Comparison of ENCODE assay signal across 16 cellular contexts in the genomic region with DNA sequence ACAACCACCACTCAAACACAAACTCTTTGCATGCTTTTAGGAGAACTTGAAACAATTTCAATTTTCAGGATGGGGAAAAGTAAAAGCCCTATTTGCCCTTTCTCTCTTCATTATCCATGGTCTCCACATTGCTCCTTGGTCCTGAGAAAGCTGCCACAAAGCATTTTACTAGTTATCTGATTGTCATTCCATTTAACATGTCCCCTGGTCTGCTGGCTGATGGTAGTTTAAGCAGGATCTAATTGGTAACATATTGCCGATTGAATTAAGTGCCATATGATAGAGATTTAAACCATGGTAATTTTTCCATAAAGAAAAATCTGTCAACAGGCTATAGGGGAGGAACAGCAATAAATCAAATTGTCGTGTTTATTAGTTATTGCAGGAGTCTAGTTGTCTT.
DNase-seq lines count a peak whose midpoint lies in the region; ATAC-seq and TF ChIP-seq lines count a peak whose summit lies in the region.
"Had no signal": no experiment of that assay in that cellular context is flagged by ENCODE, and none has a peak within 500 bp of the region (broad histone marks: within the 10 kb centered on the region; RNA-seq: fewer than 3 reads in every experiment).

No MANE protein-coding gene starts in this region.

- H3K27me3 ChIP-seq in Loucy (ENCODE audit: insufficient read depth, low read length, poor library complexity, severe bottlenecking) (no peaks in the 10 kb centered on the region), SU-DHL-6 (ENCODE audit: low read length) (no peaks in the 10 kb centered on the region)

- peaks cover 7% of the 10 kb centered on the region for H3K9me3 Mint-ChIP-seq in stimulated activated naive CD8-positive, alpha-beta T cell treated with anti-CD3 and anti-CD28 coated beads, Interleukin-15, Interleukin-2, amounts not matched to agents 100 ng/mL and 50 ng/mL, for 24 hours
- peaks cover 6 to 11% of the 10 kb centered on the region in 2 donors for H3K9me3 Mint-ChIP-seq in stimulated activated naive CD8-positive, alpha-beta T cell treated with anti-CD3 and anti-CD28 coated beads, Interleukin-15, amount 100 ng/mL, for 72 hours
- H3K9me3 Mint-ChIP-seq: CD4-positive, alpha-beta memory T cell had no signal

- no peak overlapping the region for H3K27ac Mint-ChIP-seq in stimulated activated naive CD8-positive, alpha-beta T cell treated with anti-CD3 and anti-CD28 coated beads, Interleukin-15, Interleukin-2, amounts not matched to agents 100 ng/mL and 50 ng/mL, for 24 hours
- no peak overlapping the region for H3K27ac Mint-ChIP-seq in stimulated activated naive CD8-positive, alpha-beta T cell treated with anti-CD3 and anti-CD28 coated beads, Interleukin-15, amount 100 ng/mL, for 72 hours
- H3K27ac Mint-ChIP-seq: CD4-positive, alpha-beta memory T cell had no signal

- peaks cover 3% of the 10 kb centered on the region for H3K36me3 Mint-ChIP-seq in stimulated activated naive CD8-positive, alpha-beta T cell treated with anti-CD3 and anti-CD28 coated beads, Interleukin-15, Interleukin-2, amounts not matched to agents 100 ng/mL and 50 ng/mL, for 24 hours (ENCODE audit: low read depth)
- H3K36me3 Mint-ChIP-seq: CD4-positive, alpha-beta memory T cell had no signal

- H3F3A ChIP-seq in Loucy (ENCODE audit: low read depth) (peaks cover 4% of the 10 kb centered on the region; the same call in 1 of the 2 replicates), SU-DHL-6 (ENCODE audit: insufficient read depth) (peaks cover 3% of the 10 kb centered on the region; the same call in 1 of the 2 replicates)

- H3K4me1 Mint-ChIP-seq in stimulated activated naive CD8-positive, alpha-beta T cell treated with anti-CD3 and anti-CD28 coated beads, Interleukin-15, Interleukin-2, amounts not matched to agents 100 ng/mL and 50 ng/mL, for 24 hours (ENCODE audit: low read depth) = peaks cover 65% of the 10 kb centered on the region
- peaks cover 58% of the 10 kb centered on the region for H3K4me1 Mint-ChIP-seq in stimulated activated naive CD8-positive, alpha-beta T cell treated with anti-CD3 and anti-CD28 coated beads, Interleukin-15, amount 100 ng/mL, for 72 hours

- no peaks in the 10 kb centered on the region for H3K36me3 ChIP-seq in Loucy (ENCODE audit: insufficient read depth, low read length)
- H3K36me3 ChIP-seq in SU-DHL-6 (ENCODE audit: low read length) = no peaks in the 10 kb centered on the region; the same call in 1 of the 2 replicates

- H3K4me3 ChIP-seq in Loucy (ENCODE audit: low read length, poor library complexity, severe bottlenecking) (peak overlapping the region; percentile 73), SU-DHL-6 (ENCODE audit: insufficient read depth, low read length, poor library complexity, severe bottlenecking) (no peak overlapping the region)
- H3K4me3 ChIP-seq: A549 had no signal

- H3K4me2 ChIP-seq in Loucy (ENCODE audit: low read depth, low read length, poor library complexity, severe bottlenecking) (peak overlapping the region; percentile 87), SU-DHL-6 (ENCODE audit: low read depth, low read length, poor library complexity, severe bottlenecking) (peak overlapping the region; percentile 80)
- H3K4me2 ChIP-seq: A549 had no signal

- H3K79me2 ChIP-seq in Loucy (ENCODE audit: insufficient read depth, low read length) (peaks cover 35% of the 10 kb centered on the region), SU-DHL-6 (ENCODE audit: insufficient read depth, low read length) (peaks cover 64% of the 10 kb centered on the region)

- no peaks in the 10 kb centered on the region for H3K27me3 Mint-ChIP-seq in stimulated activated naive CD8-positive, alpha-beta T cell treated with anti-CD3 and anti-CD28 coated beads, Interleukin-15, Interleukin-2, amounts not matched to agents 100 ng/mL and 50 ng/mL, for 24 hours
- H3K27me3 Mint-ChIP-seq in stimulated activated naive CD8-positive, alpha-beta T cell treated with anti-CD3 and anti-CD28 coated beads, Interleukin-15, amount 100 ng/mL, for 72 hours = peaks cover 12% of the 10 kb centered on the region

- no peak overlapping the region for H3K27ac ChIP-seq in SU-DHL-6 (ENCODE audit: low read depth, low read length)
- H3K27ac ChIP-seq: A549 had no signal

- ATAC-seq in stimulated activated naive CD8-positive, alpha-beta T cell treated with anti-CD3 and anti-CD28 coated beads, Interleukin-15, amount 100 ng/mL, for 72 hours = no peak
- ATAC-seq: A549 had no signal

- H3K4me1 ChIP-seq in Loucy (ENCODE audit: insufficient read depth, low read length, poor library complexity, severe bottlenecking) = peaks cover 89% of the 10 kb centered on the region
- H3K4me1 ChIP-seq: A549 had no signal

- H3K9ac ChIP-seq in Loucy (ENCODE audit: low read depth, low read length, poor library complexity, severe bottlenecking) (no peak overlapping the region), SU-DHL-6 (ENCODE audit: low read length) (no peak overlapping the region)

- H3K9me2 ChIP-seq in Loucy (replicated peaks; ENCODE audit: low read depth, low read length) (no peaks in the 10 kb centered on the region), SU-DHL-6 (replicated peaks; ENCODE audit: insufficient read depth, low read length) (no peaks in the 10 kb centered on the region)

- no peak for DNase-seq in stimulated activated naive CD8-positive, alpha-beta T cell treated with anti-CD3 and anti-CD28 coated beads, Interleukin-15, amount 100 ng/mL, for 72 hours
- DNase-seq in NCI-H2029 (lab: John Stamatoyannopoulos, UW) (no peak), UCSD-AML1 (lab: John Stamatoyannopoulos, UW; ENCODE audit: unreplicated experiment) (no peak), SW 1271 (lab: John Stamatoyannopoulos, UW) (no peak)
- DNase-seq: KG1, MM.1S, NCI-H1105, NCI-H1930, NCI-H2227 treated with DMSO at 0.1 percent for 48 hours, NCI-H748 treated with DMSO at 0.1 percent for 48 hours, SHP77 had no signal

- H3K9me3 ChIP-seq in Loucy (ENCODE audit: insufficient read depth, low read depth, low read length) (no peaks in the 10 kb centered on the region), SU-DHL-6 (ENCODE audit: insufficient read depth, low read length) (no peaks in the 10 kb centered on the region)
- H3K9me3 ChIP-seq: A549 had no signal

- H4K20me1 ChIP-seq in Loucy (ENCODE audit: insufficient read depth, low read length, poor library complexity, severe bottlenecking) (no peaks in the 10 kb centered on the region), SU-DHL-6 (ENCODE audit: low read depth, low read length) (0 out of 2 replicates have a peak, but pooled peaks cover 2% of the 10 kb centered on the region)

- H2AFZ ChIP-seq in Loucy (ENCODE audit: low read length) (no peak overlapping the region), SU-DHL-6 (ENCODE audit: low read depth, low read length, severe bottlenecking) (no peak overlapping the region)

- TF ChIP-seq CTCF in Loucy (conservative IDR thresholded peaks at IDR 0.05; ENCODE audit: low read length) (no peak), SU-DHL-6 (IDR thresholded peaks at IDR 0.05; ENCODE audit: insufficient read depth, low read length, poor library complexity, severe bottlenecking) (no peak)

- peak overlapping the region; percentile 11 for H3K4me3 Mint-ChIP-seq in stimulated activated naive CD8-positive, alpha-beta T cell treated with anti-CD3 and anti-CD28 coated beads, Interleukin-15, Interleukin-2, amounts not matched to agents 100 ng/mL and 50 ng/mL, for 24 hours
- H3K4me3 Mint-ChIP-seq in stimulated activated naive CD8-positive, alpha-beta T cell treated with anti-CD3 and anti-CD28 coated beads, Interleukin-15, amount 100 ng/mL, for 72 hours = no peak overlapping the region
